ENCODE assay signal across 21 cellular contexts in genomic region chr2:31919499-31919898, GRCh38.
DNase-seq lines count a peak whose midpoint lies in the region; ATAC-seq and TF ChIP-seq lines count a peak whose summit lies in the region.
"Had no signal": no experiment of that assay in that cellular context is flagged by ENCODE, and none has a peak within 500 bp of the region (broad histone marks: within the 10 kb centered on the region; RNA-seq: fewer than 3 reads in every experiment).

No MANE protein-coding gene starts in this region.

- DNase-seq in WTC11 (ENCODE audit: low spot score) (no peak), endodermal cell (no peak), H4 (ENCODE audit: low spot score) (no peak), dedifferentiated amniotic fluid mesenchymal stem cell (ENCODE audit: extremely low spot score) (no peak)
- DNase-seq in activated CD4-positive, CD25-positive, alpha-beta regulatory T cell (lab: John Stamatoyannopoulos, UW) = no peak
- DNase-seq: 8988T; ACHN; BE2C; C1 segment of cervical spinal cord; CD4-positive, alpha-beta memory T cell; CD4-positive, CD25-positive, alpha-beta regulatory T cell; CD8-positive, alpha-beta memory T cell; COR-L47; DMS 273 treated with DMSO at 0.1 percent for 48 hours; DMS153; DMS53; DMS79 treated with DMSO at 0.1 percent for 48 hours; GF-D8 had no signal

- POLR2A ChIA-PET in HEK293 (lab: Yijun Ruan, JAX) (no interaction called here), WTC11 (lab: Charles Lee) (no interaction called here)

- peaks cover 5% of the 10 kb centered on the region; the same call in 1 of the 2 replicates for H3K4me1 ChIP-seq in HEK293 (ENCODE audit: control insufficient read depth, insufficient read depth, low read length)
- H3K4me1 ChIP-seq in endodermal cell (ENCODE audit: control insufficient read depth, insufficient read depth, low read length) = no peaks in the 10 kb centered on the region
- H3K4me1 ChIP-seq: BLaER1 had no signal

- H3K9me3 ChIP-seq in HEK293 (ENCODE audit: control insufficient read depth, insufficient read depth, low read depth, low read length) (no peaks in the 10 kb centered on the region), endodermal cell (ENCODE audit: control insufficient read depth, low read length) (no peaks in the 10 kb centered on the region)
- H3K9me3 ChIP-seq: BE2C, BLaER1 had no signal

- no CpG with 5 or more reads among the region's 3 CpGs for WGBS in endodermal cell (ENCODE audit: insufficient coverage in 1 of 2, insufficient read length in 1 of 2), 2 experiments

- no peak for TF ChIP-seq CTCF in HEK293 (tag by site-specific recombination; IDR thresholded peaks at IDR 0.05)
- TF ChIP-seq CTCF in WTC11 (IDR thresholded peaks at IDR 0.05) = no peak
- TF ChIP-seq CTCF in endodermal cell (conservative IDR thresholded peaks at IDR 0.05) = no peak

- peaks cover 3% of the 10 kb centered on the region for H3K36me3 Mint-ChIP-seq in WTC11
- peaks cover 12% of the 10 kb centered on the region for H3K36me3 Mint-ChIP-seq in endodermal cell (ENCODE audit: low read depth)

- H3K4me1 Mint-ChIP-seq in WTC11 = no peaks in the 10 kb centered on the region
- peaks cover 28% of the 10 kb centered on the region for H3K4me1 Mint-ChIP-seq in endodermal cell

- H3K27me3 ChIP-seq in endodermal cell (ENCODE audit: control insufficient read depth, insufficient read depth, low read length, poor library complexity, severe bottlenecking) = no peaks in the 10 kb centered on the region
- H3K27me3 ChIP-seq: BE2C, BLaER1 had no signal

- no peak overlapping the region for H3K9ac ChIP-seq in endodermal cell (ENCODE audit: extremely low read depth, low read length, poor library complexity, severe bottlenecking)
- H3K9ac ChIP-seq: BLaER1 had no signal

- H3K27me3 Mint-ChIP-seq in WTC11 (ENCODE audit: low read depth) (no peaks in the 10 kb centered on the region), endodermal cell (ENCODE audit: insufficient read depth) (no peaks in the 10 kb centered on the region)
- H3K27me3 Mint-ChIP-seq: CD4-positive, alpha-beta memory T cell; CD4-positive, CD25-positive, alpha-beta regulatory T cell; CD8-positive, alpha-beta memory T cell had no signal

- H3K36me3 ChIP-seq in HEK293 (ENCODE audit: control insufficient read depth in 2 of 2, insufficient read depth in 1 of 2, low read length in 2 of 2) (peaks cover 4 to 5% of the 10 kb centered on the region in 2 experiments; a peak in 2 of 3 replicates), endodermal cell (ENCODE audit: control insufficient read depth, insufficient read depth, low read length) (peaks cover 3% of the 10 kb centered on the region)

- H3K9me3 Mint-ChIP-seq in WTC11 (no peaks in the 10 kb centered on the region), endodermal cell (no peaks in the 10 kb centered on the region)
- H3K9me3 Mint-ChIP-seq: CD14-positive monocyte; CD4-positive, alpha-beta memory T cell; CD4-positive, CD25-positive, alpha-beta regulatory T cell; CD8-positive, alpha-beta memory T cell had no signal

- H3K27ac Mint-ChIP-seq in WTC11 = no peak overlapping the region
- peak overlapping the region; percentile 64 for H3K27ac Mint-ChIP-seq in endodermal cell
- H3K27ac Mint-ChIP-seq: CD4-positive, CD25-positive, alpha-beta regulatory T cell had no signal

- ATAC-seq in WTC11 = no peak

- H3K4me3 ChIP-seq in HEK293 (ENCODE audit: low read depth, low read length) (no peak overlapping the region), endodermal cell (ENCODE audit: low read length) (no peak overlapping the region)
- H3K4me3 ChIP-seq: BLaER1 had no signal

- CTCF ChIA-PET in HEK293 (lab: Yijun Ruan, JAX) = interaction anchor here (0.6 kb wide), 1 partner anchor 283 kb away, joined by 3 read pairs; no protein-coding TSS in a partner anchor
- CTCF ChIA-PET in WTC11 (lab: Charles Lee) = no interaction called here

- H3K4me3 Mint-ChIP-seq in WTC11 (no peak overlapping the region), endodermal cell (no peak overlapping the region)
- H3K4me3 Mint-ChIP-seq: CD14-positive monocyte; CD4-positive, alpha-beta memory T cell; CD4-positive, CD25-positive, alpha-beta regulatory T cell; CD8-positive, alpha-beta memory T cell had no signal

- no peak overlapping the region for H3K27ac ChIP-seq in HEK293 (ENCODE audit: extremely low read depth, low read depth, low read length)
- H3K27ac ChIP-seq in endodermal cell (ENCODE audit: low read depth, low read length) = no peak overlapping the region
- H3K27ac ChIP-seq: BLaER1 had no signal

TF ChIP-seq in HEK293, 187 proteins besides CTCF, POLR2A, EP300 and RAD21:
- TF ChIP-seq ZNF121 (tag by site-specific recombination; IDR thresholded peaks at IDR 0.05) (peak; percentile 63; the same call in 1 of the 2 replicates), ZBTB20 (tag by site-specific recombination; IDR thresholded peaks at IDR 0.05) (no peak)

TF ChIP-seq in WTC11, 78 proteins besides CTCF, POLR2A, EP300 and RAD21:
- TF ChIP-seq SMAD4 (CRISPR knock-in tag; IDR thresholded peaks at IDR 0.05) (no peak), SOX15 (CRISPR knock-in tag; IDR thresholded peaks at IDR 0.05) (no peak), E2F1 (CRISPR knock-in tag; IDR thresholded peaks at IDR 0.05) (no peak), STAT6 (CRISPR knock-in tag; conservative IDR thresholded peaks at IDR 0.05; ENCODE audit: low read depth) (no peak), ZNF121 (CRISPR knock-in tag; IDR thresholded peaks at IDR 0.05) (peak; percentile 66; the same call in 1 of the 2 replicates), ZNF263 (CRISPR knock-in tag; IDR thresholded peaks at IDR 0.05; ENCODE audit: low read depth) (no peak), KAT7 (CRISPR knock-in tag; IDR thresholded peaks at IDR 0.05; ENCODE audit: borderline replicate concordance) (no peak), ATF6 (CRISPR knock-in tag; IDR thresholded peaks at IDR 0.05) (no peak)

Comparison
In these comparisons a context has a peak if more than half of its experiments do, and no peak if none do; other contexts are left out.
1. Of the 8 proteins assayed by ChIP-seq in both HEK293 and WTC11: peak only in HEK293: none; only in WTC11: none; in both: ZNF121; in neither: 7.